Comparison of ENCODE assay signal across 8 cellular contexts in the genomic region with DNA sequence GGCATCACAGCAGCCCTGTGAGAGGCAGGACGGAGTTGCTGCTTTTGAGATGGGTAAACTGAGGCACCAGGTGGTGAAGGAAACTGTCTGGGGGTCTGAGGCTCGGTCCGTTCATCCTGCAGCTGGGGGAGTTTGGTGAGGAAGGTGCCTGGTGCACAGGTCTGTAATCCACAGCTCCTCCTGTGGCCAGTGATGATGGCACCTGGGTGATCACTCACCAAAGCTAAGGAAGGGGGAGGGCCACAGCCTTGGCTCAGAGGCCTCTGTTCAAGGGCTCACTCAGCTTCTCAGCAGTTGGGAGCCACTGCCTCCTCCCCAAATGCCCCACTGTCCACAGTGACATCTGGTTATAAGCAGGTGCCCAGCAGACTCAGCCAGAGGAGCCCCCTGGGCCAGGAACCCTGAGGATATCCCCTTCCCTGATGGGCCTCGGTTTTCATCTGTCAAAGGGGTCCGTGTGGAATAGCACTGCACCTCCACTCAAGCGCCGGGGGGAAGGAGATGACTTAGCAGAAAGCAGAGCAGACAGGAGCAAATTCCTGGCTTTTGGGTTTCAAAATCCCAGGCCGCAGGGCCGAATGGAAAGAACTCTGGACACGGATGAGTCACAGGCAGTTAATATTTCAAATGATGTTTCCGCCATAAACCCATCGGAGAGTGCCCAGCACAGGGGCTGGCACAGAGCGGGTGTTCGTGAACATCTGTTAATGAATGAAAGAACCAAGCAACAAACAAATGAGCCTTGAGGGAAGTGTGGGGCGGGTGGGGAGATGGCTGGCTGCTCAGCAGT.
DNase-seq lines count a peak whose midpoint lies in the region; ATAC-seq and TF ChIP-seq lines count a peak whose summit lies in the region.

No MANE protein-coding gene starts in this region.

- H3K27ac ChIP-seq in OCI-LY1 (ENCODE audit: low read depth, low read length, poor library complexity, severe bottlenecking): no peak overlapping the region
- H3K27ac ChIP-seq in skin epidermis: peak overlapping the region in 12 of 21 experiments; percentile 13 to 76 (median 54)
- H3K27ac ChIP-seq in thyroid gland: no peak overlapping the region

- no peaks in the 10 kb centered on the region for H4K20me1 ChIP-seq in OCI-LY1 (ENCODE audit: insufficient read depth, low read length)

- no peaks in the 10 kb centered on the region for H3K79me2 ChIP-seq in OCI-LY1 (ENCODE audit: insufficient read depth, low read length)

- TF ChIP-seq CTCF in OCI-LY1 (IDR thresholded peaks at IDR 0.05; ENCODE audit: low read length) (peak; percentile 51), fibroblast of villous mesenchyme (IDR thresholded peaks at IDR 0.05; ENCODE audit: insufficient read depth, low read depth, low read length) (peak; percentile 32), thyroid gland (IDR thresholded peaks at IDR 0.05) (peak in 1 of 6 experiments; percentile 23)

- H3K9me3 ChIP-seq in OCI-LY1 (ENCODE audit: low read length) (no peaks in the 10 kb centered on the region), thyroid gland (no peaks in the 10 kb centered on the region)

- ATAC-seq in HG02759 (IDR thresholded peaks at IDR 0.05; ENCODE audit: unreplicated experiment) (no peak), GM21825 (IDR thresholded peaks at IDR 0.05; ENCODE audit: unreplicated experiment) (no peak)

- H3K4me2 ChIP-seq in OCI-LY1 (ENCODE audit: low read length): no peak overlapping the region

- H3K27me3 ChIP-seq in OCI-LY1 (ENCODE audit: insufficient read depth, low read length) (no peaks in the 10 kb centered on the region; the same call in 1 of the 2 replicates), thyroid gland (no peaks in the 10 kb centered on the region)

- no peaks in the 10 kb centered on the region for H3K9me2 ChIP-seq in OCI-LY1 (ENCODE audit: low read depth, low read length)

- no peak for TF ChIP-seq POLR2A in thyroid gland (IDR thresholded peaks at IDR 0.05)

- DNase-seq in NCI-H1436 (lab: John Stamatoyannopoulos, UW): peak; percentile 7
- no peak for DNase-seq in NCI-H1436 treated with DMSO at 0.1 percent for 48 hours (lab: John Stamatoyannopoulos, UW)
- peak; percentile 97 for DNase-seq in fibroblast of villous mesenchyme (ENCODE audit: low read depth)
- no peak for DNase-seq in thyroid gland

- H3K9ac ChIP-seq in OCI-LY1 (ENCODE audit: low read length): no peak overlapping the region

- 84 to 86% methylated on average over 12 to 15 of the region's 15 CpGs for WGBS in thyroid gland, 2 donors

- H3K4me1 ChIP-seq in OCI-LY1 (ENCODE audit: insufficient read depth, low read length, severe bottlenecking) (no peaks in the 10 kb centered on the region), thyroid gland (no peaks in the 10 kb centered on the region)

- no peak overlapping the region for H3K4me3 ChIP-seq in OCI-LY1 (ENCODE audit: low read depth, low read length, poor library complexity, severe bottlenecking)
- H3K4me3 ChIP-seq in fibroblast of villous mesenchyme (ENCODE audit: low read depth, low read length): no peak overlapping the region
- H3K4me3 ChIP-seq in skin epidermis: no peak overlapping the region
- no peak overlapping the region for H3K4me3 ChIP-seq in thyroid gland (replicated peaks in 1 of 3)

- H3K36me3 ChIP-seq in OCI-LY1 (ENCODE audit: insufficient read depth, low read length): no peaks in the 10 kb centered on the region
- no peaks in the 10 kb centered on the region for H3K36me3 ChIP-seq in thyroid gland

- intact Hi-C loops in thyroid gland (cut with DNase I): no loop called here

- H3F3A ChIP-seq in OCI-LY1 (ENCODE audit: insufficient read depth, low read length): no peaks in the 10 kb centered on the region

- no peak overlapping the region for H2AFZ ChIP-seq in OCI-LY1 (ENCODE audit: low read length)

Comparison
In these comparisons a context has a peak if more than half of its experiments do, and no peak if none do; other contexts are left out.
1. DNase-seq: peak in NCI-H1436 (single experiment) and fibroblast of villous mesenchyme (single experiment); none in NCI-H1436 treated with DMSO at 0.1 percent for 48 hours (single experiment) and thyroid gland (0 of 2).
2. H3K27ac ChIP-seq: peak in skin epidermis (12 of 21); none in OCI-LY1 (single experiment) and thyroid gland (0 of 3).